In the genomic region with DNA sequence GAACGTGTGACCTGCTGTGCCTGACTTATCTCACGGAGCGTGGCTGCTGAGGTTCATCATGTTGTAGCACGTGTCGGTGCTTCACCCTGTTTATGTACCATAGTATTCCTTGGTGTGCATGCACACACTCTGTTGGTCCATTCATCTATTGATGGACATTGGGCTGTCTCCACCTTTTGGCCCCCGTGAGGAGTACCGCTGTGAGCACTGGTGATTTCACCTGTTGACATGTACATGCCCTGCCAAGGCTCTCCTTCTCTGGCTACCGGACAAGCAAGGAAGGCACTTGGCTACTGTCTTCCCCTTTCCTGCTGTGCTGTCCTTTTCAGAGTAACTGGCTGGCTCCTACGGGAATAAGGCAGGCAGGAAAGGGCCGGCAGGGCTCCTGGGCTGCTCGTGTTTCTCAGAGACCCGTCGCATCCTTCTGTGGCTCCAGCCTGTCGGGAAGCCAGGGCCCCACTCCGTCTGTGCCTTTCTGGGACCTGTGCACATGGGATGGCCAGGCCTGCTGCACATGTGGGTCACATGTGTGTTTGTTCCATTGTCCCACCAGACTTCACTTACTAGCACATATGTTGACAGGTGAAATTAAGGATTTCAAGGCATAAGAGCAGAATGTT, we compare ENCODE assay signal across 1 cellular context.
TF ChIP-seq lines count a peak whose summit lies in the region.

No MANE protein-coding gene starts in this region.

TF ChIP-seq in SK-N-SH treated with all-trans-retinoic acid at 6 μM for 48 hours, 23 proteins besides CTCF, POLR2A, EP300 and RAD21 (continued from another document):
- TF ChIP-seq TSHZ2 (CRISPR knock-in tag; IDR thresholded peaks at IDR 0.05), result no peak
